Comparison of ENCODE assay signal across 3 cellular contexts in the genomic region with DNA sequence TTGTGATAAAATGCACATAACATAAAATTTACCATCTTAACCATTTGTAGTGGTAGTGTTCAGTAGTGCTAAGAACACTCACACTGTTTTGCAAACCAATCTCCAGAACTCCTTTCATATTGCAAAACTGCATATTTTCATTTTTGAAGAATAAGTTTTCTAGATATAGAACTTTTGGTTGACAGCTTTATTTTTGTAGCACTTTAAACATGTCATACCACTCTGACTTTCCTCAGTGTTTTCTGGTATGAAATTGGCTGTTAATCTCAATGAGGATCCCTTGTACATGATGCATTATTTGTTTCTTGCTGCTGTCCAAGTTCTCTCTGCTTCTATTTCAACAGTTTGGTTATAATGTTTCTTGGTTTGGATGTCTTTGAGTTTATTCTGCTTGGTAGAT.
"Had no signal": no experiment of that assay in that cellular context is flagged by ENCODE, and none has a peak within 500 bp of the region (broad histone marks: within the 10 kb centered on the region; RNA-seq: fewer than 3 reads in every experiment).

No MANE protein-coding gene starts in this region.

- DNase-seq: GDM1, GF-D8 had no signal

- H3K4me3 ChIP-seq: GM12878 had no signal

- ATAC-seq: GM12878 had no signal
